In the genomic region with DNA sequence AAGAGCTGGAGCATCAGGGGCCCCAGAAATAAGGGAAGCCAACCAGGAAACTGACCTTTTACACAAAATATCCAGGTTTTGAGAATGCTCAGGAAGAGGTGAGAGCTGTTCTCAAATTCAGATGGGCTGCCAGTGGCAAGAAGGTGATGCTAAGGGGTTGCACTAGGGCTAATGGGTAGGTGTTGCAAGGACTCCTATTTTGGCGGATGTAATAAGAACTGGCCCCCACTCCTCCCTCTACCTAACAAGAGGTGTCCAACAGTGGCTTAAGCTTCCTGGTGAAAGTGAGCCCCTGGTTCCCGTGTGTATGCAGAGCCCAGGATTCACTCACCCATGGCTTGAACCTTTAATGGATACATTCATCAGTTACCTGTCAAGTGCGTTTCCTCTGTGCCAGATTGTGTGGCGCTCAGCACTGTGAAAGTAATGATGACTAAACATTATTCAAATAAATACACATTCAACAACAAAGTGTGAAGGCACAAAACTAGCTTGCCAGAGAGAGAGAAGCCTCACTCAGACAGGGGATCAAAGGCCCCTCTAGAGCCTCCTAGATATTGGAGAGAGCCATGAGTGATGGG, we compare ENCODE assay signal across 17 cellular contexts. TPM values are rescaled to one million over a fixed set of nuclear protein-coding genes. Genes with fewer than 3 reads are reported as not detected.
A peak's percentile ranks its signal among the peaks of the same experiment; 100 is the strongest.
DNase-seq lines count a peak whose midpoint lies in the region; ATAC-seq, FAIRE-seq and TF ChIP-seq lines count a peak whose summit lies in the region.
"Had no signal": no experiment of that assay in that cellular context is flagged by ENCODE, and none has a peak within 500 bp of the region (broad histone marks: within the 10 kb centered on the region; RNA-seq: fewer than 3 reads in every experiment).

No MANE protein-coding gene starts in this region.

- no peaks in the 10 kb centered on the region for H3K9me2 ChIP-seq in OCI-LY7 (ENCODE audit: insufficient read depth, low read length)

- no peaks in the 10 kb centered on the region for H3K79me2 ChIP-seq in OCI-LY7 (ENCODE audit: insufficient read depth, low read depth, low read length)

- no peak overlapping the region for H3K27ac ChIP-seq in A549
- H3K27ac ChIP-seq in HUES6 (ENCODE audit: low read depth, low read length): no peak overlapping the region
- peak overlapping the region; percentile 36 for H3K27ac ChIP-seq in OCI-LY7 (ENCODE audit: low read depth, low read length, poor library complexity, severe bottlenecking)
- no peak overlapping the region for H3K27ac ChIP-seq in spleen
- H3K27ac ChIP-seq: testis had no signal

- H2AFZ ChIP-seq in OCI-LY7 (ENCODE audit: low read length): no peak overlapping the region; the same call in 1 of the 2 replicates

- H3K4me2 ChIP-seq in A549 (peak overlapping the region; percentile 99), OCI-LY7 (ENCODE audit: low read length) (peak overlapping the region; percentile 34)

- H3K27me3 ChIP-seq in HUES6 (ENCODE audit: control insufficient read depth, insufficient read depth, low read length) (peaks cover 84% of the 10 kb centered on the region), spleen (replicated peaks in 1 of 7) (peaks cover 0 to 74% (median 19%) of the 10 kb centered on the region in 7 donors)
- H3K27me3 ChIP-seq: testis had no signal

- TF ChIP-seq POLR2A in A549 (IDR thresholded peaks at IDR 0.05; ENCODE audit: low read length) (no peak), spleen (IDR thresholded peaks at IDR 0.05) (no peak)

- no peak for TF ChIP-seq EP300 in A549 (IDR thresholded peaks at IDR 0.05)

- ATAC-seq in A549 (peak in 1 of 2 experiments; percentile 4; a peak in 2 of 6 replicates), GM21515 (IDR thresholded peaks at IDR 0.05; ENCODE audit: unreplicated experiment) (no peak), GM19351 (IDR thresholded peaks at IDR 0.05; ENCODE audit: unreplicated experiment) (no peak)
- ATAC-seq: activated T-helper 17 cell treated with anti-CD3 and anti-CD28 coated beads, Interleukin-2, amount 50 U/mL, for 72 hours; Right ventricle myocardium inferior had no signal

- H3K36me3 ChIP-seq in HUES6 (ENCODE audit: control insufficient read depth, insufficient read depth, low read length) (no peaks in the 10 kb centered on the region), OCI-LY7 (ENCODE audit: insufficient read depth, low read length) (no peaks in the 10 kb centered on the region), spleen (no peaks in the 10 kb centered on the region)

- TF ChIP-seq RAD21 in A549 (conservative IDR thresholded peaks at IDR 0.05 in 1 of 2, IDR thresholded peaks at IDR 0.05 in 1 of 2): no peak

- peak overlapping the region; percentile 61 for H3K4me3 ChIP-seq in A549
- H3K4me3 ChIP-seq in HUES6 (ENCODE audit: low read depth, low read length): peak overlapping the region; percentile 61
- H3K4me3 ChIP-seq in OCI-LY7 (ENCODE audit: low read depth, low read length, poor library complexity, severe bottlenecking): no peak overlapping the region
- peak overlapping the region; percentile 75 for H3K4me3 ChIP-seq in iPS-18c (ENCODE audit: insufficient read depth, low read depth, low read length)
- H3K4me3 ChIP-seq in spleen: no peak overlapping the region
- H3K4me3 ChIP-seq: mucosa of descending colon had no signal

- no peaks in the 10 kb centered on the region for H3K9me3 ChIP-seq in A549
- no peaks in the 10 kb centered on the region for H3K9me3 ChIP-seq in HUES6 (ENCODE audit: control insufficient read depth, insufficient read depth, low read depth, low read length)
- H3K9me3 ChIP-seq in OCI-LY7 (ENCODE audit: low read length): no peaks in the 10 kb centered on the region
- peaks cover 2% of the 10 kb centered on the region for H3K9me3 ChIP-seq in iPS-18c (ENCODE audit: control insufficient read depth, insufficient read depth, low read length)
- no peaks in the 10 kb centered on the region for H3K9me3 ChIP-seq in spleen
- H3K9me3 ChIP-seq: mucosa of descending colon, testis had no signal

- POLR2A ChIA-PET in A549 (lab: Yijun Ruan, JAX) (no interaction called here), OCI-LY7 (lab: Charles Lee) (interaction anchor here (0.5 to 0.6 kb wide), 2 partner anchors 44 to 55 kb away, joined by 3 read pairs; no protein-coding TSS in a partner anchor), HEK293T (lab: Yijun Ruan, JAX) (no interaction called here)

- no TSS peak for BruUV-seq in OCI-LY7 (replicated peaks; lab: Mats Ljungman, UMichigan)

- H3K9ac ChIP-seq in HUES6 (ENCODE audit: low read length): no peak overlapping the region

- no peak for TF ChIP-seq CTCF in A549 (IDR thresholded peaks at IDR 0.05)
- no peak for TF ChIP-seq CTCF in OCI-LY7 (conservative IDR thresholded peaks at IDR 0.05; ENCODE audit: low read length)
- no peak for TF ChIP-seq CTCF in spleen (IDR thresholded peaks at IDR 0.05 in 8 of 11, conservative IDR thresholded peaks at IDR 0.05 in 3 of 11)

- intact Hi-C loops in OCI-LY7 (cut with micrococcal nuclease; ENCODE audit: unreplicated experiment) (no loop called here), spleen (cut with DNase I; ENCODE audit: low total_unique reads) (no loop called here)

- H3K4me1 ChIP-seq in A549: peaks cover 9% of the 10 kb centered on the region; the same call in 2 of the 3 replicates
- H3K4me1 ChIP-seq in HUES6 (ENCODE audit: control insufficient read depth, insufficient read depth, low read length): peaks cover 9% of the 10 kb centered on the region
- H3K4me1 ChIP-seq in OCI-LY7 (ENCODE audit: insufficient read depth, low read length, poor library complexity, severe bottlenecking): peaks cover 51% of the 10 kb centered on the region
- H3K4me1 ChIP-seq in spleen: peaks cover 0 to 16% (median 5%) of the 10 kb centered on the region in 6 donors
- H3K4me1 ChIP-seq: testis had no signal

- 18% methylated on average over 4 of the region's 4 CpGs for WGBS in A549 (ENCODE audit: missing lambda C conversion rate)
- whole genome bisulfite sequencing in spleen, 5 donors: 49 to 60% (median 52%) methylated on average over 4 of the region's 4 CpGs

- peak in 1 of 2 experiments; percentile 21 for DNase-seq in A549 (ENCODE audit: low read depth in 1 of 2, low spot score in 1 of 2)
- peak; percentile 40 for DNase-seq in OCI-LY7 (ENCODE audit: low spot score)
- DNase-seq in HEK293T (ENCODE audit: extremely low spot score): no peak
- no peak for DNase-seq in spleen
- DNase-seq: activated CD4-positive, alpha-beta T cell treated with anti-CD3 and anti-CD28 coated beads, Interleukin-2, amount 50 U/mL, for 48 hours; aorta; effector CD4-positive, alpha-beta T cell; islet precursor cell; mucosa of descending colon had no signal

- no peak for FAIRE-seq in A549 (lab: Jason Lieb, UNC)

- no peaks in the 10 kb centered on the region for H4K20me1 ChIP-seq in OCI-LY7 (ENCODE audit: insufficient read depth, low read length)

- CTCF ChIA-PET in A549 (lab: Yijun Ruan, JAX) (interaction anchor here (0.9 to 1.3 kb wide), 2 partner anchors 30 to 191 kb away, joined by 3 to 5 read pairs; no protein-coding TSS in a partner anchor), OCI-LY7 (lab: Charles Lee; ENCODE audit: unreplicated experiment) (no interaction called here), HEK293T (lab: Yijun Ruan, JAX) (no interaction called here)

TF ChIP-seq in A549, 52 proteins besides CTCF, POLR2A, EP300 and RAD21:
- no peak for TF ChIP-seq SREBF2 (IDR thresholded peaks at IDR 0.05)
- TF ChIP-seq MAFK (IDR thresholded peaks at IDR 0.05; ENCODE audit: partially characterized antibody): peak; percentile 84

TF ChIP-seq in HEK293T, 16 proteins besides CTCF, POLR2A, EP300 and RAD21:
- TF ChIP-seq SUZ12 (IDR thresholded peaks at IDR 0.05): no peak
- no peak for TF ChIP-seq CTBP1 (IDR thresholded peaks at IDR 0.05; ENCODE audit: borderline replicate concordance)
- TF ChIP-seq SP1 (IDR thresholded peaks at IDR 0.05): no peak
- TF ChIP-seq L3MBTL2 (conservative IDR thresholded peaks at IDR 0.05): no peak
- no peak for TF ChIP-seq BHLHE40 (IDR thresholded peaks at IDR 0.05; ENCODE audit: borderline replicate concordance)
- TF ChIP-seq ELF4 (IDR thresholded peaks at IDR 0.05): no peak
- TF ChIP-seq TARDBP (IDR thresholded peaks at IDR 0.05): no peak
- TF ChIP-seq FOXM1 (IDR thresholded peaks at IDR 0.05; ENCODE audit: borderline replicate concordance): no peak
- TF ChIP-seq, protein P1, sequence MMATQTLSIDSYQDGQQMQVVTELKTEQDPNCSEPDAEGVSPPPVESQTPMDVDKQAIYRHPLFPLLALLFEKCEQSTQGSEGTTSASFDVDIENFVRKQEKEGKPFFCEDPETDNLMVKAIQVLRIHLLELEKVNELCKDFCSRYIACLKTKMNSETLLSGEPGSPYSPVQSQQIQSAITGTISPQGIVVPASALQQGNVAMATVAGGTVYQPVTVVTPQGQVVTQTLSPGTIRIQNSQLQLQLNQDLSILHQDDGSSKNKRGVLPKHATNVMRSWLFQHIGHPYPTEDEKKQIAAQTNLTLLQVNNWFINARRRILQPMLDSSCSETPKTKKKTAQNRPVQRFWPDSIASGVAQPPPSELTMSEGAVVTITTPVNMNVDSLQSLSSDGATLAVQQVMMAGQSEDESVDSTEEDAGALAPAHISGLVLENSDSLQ (IDR thresholded peaks at IDR 0.05): no peak
- no peak for TF ChIP-seq LEF1 (IDR thresholded peaks at IDR 0.05; ENCODE audit: borderline replicate concordance)
- TF ChIP-seq NFRKB (IDR thresholded peaks at IDR 0.05): no peak
- no peak for TF ChIP-seq HDGF (IDR thresholded peaks at IDR 0.05; ENCODE audit: borderline replicate concordance)
- TF ChIP-seq FOXK2 (IDR thresholded peaks at IDR 0.05): no peak
- TF ChIP-seq ARNT (IDR thresholded peaks at IDR 0.05): no peak
- TF ChIP-seq ZNF384 (IDR thresholded peaks at IDR 0.05): no peak
- no peak for TF ChIP-seq FOXA1 (IDR thresholded peaks at IDR 0.05)

RNA-seq across cellular contexts. Expression of a gene that starts 0.7 kb away (rescaled TPM):
- polyA plus RNA-seq in A549 (2011; rRNA removed) (0.11 and 0.32 TPM in 2 replicates), A549 (2017; fragmentation: RNase III; extraction: RNeasy Plus Mini Kit Qiagen cat#74134 plus additional on column Dnase treatment) (0.61 to 0.73 TPM (median 0.70 TPM) in 3 replicates), spleen (under 1 TPM in 2 of 3 donors, not detected in 1; 0.09 to 0.20 TPM)
- 0.44 and 0.45 TPM in 2 replicates for polyA plus RNA-seq in A549 (2012; cell fraction: cytosol; rRNA removed)
- 0.83 and 0.94 TPM in 2 replicates for polyA plus RNA-seq in A549 (2012; cell fraction: nucleus; rRNA removed)
- not detected in 2 replicates for polyA minus RNA-seq in A549 (2011; rRNA and poly(A)+ RNA removed)
- not detected in 2 replicates for total RNA-seq in OCI-LY7 (2014; rRNA removed; shearing (Covaris generic))
- total RNA-seq in OCI-LY7 (2022) (0.57 TPM in 1 of 2 replicates, not detected in the other), spleen (not detected)
- total RNA-seq: activated T-helper 17 cell treated with anti-CD3 and anti-CD28 coated beads, Interleukin-2, amount 50 U/mL, for 72 hours; aorta; HT-29; Right ventricle myocardium inferior had no signal

Comparison
In these comparisons a context has a peak if more than half of its experiments do, and no peak if none do; other contexts are left out.
1. H3K4me3 ChIP-seq: peak in A549 (single experiment), HUES6 (single experiment) and iPS-18c (single experiment); none in OCI-LY7 (single experiment) and spleen (0 of 8).